In genomic region chr14:19011029-19011428, GRCh38 we compare ENCODE assay signal across 2 cellular contexts. TPM values are rescaled to one million over a fixed set of nuclear protein-coding genes. Genes with fewer than 3 reads are reported as not detected.
"Had no signal": no experiment of that assay in that cellular context is flagged by ENCODE, and none has a peak within 500 bp of the region (broad histone marks: within the 10 kb centered on the region; RNA-seq: fewer than 3 reads in every experiment).

No MANE protein-coding gene starts in this region.

RNA-seq across cellular contexts. Expression of gene POTEM, which starts 43.8 kb away (rescaled TPM):
- total RNA-seq: G401, GM12878 had no signal
